Comparison of ENCODE assay signal across 11 cellular contexts in the genomic region with DNA sequence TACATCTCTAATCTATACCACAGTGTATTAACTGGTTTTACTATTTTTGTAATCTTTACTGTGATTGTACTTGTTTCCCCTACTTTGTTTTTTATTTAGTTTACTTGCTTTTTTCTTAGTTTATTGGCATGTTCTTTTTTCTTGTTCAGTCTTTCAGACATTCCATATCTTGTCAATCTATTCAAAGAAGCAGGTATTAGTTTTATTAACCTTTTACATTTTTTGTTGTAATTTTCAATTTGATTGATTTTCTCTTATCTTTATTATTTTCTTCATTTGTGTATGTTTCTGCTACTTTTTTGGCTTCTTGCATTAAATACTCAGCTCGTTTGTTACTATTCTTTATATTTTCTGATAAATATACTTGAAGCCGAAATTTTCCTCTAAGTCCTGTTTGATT. TPM values are rescaled to one million over a fixed set of nuclear protein-coding genes. Genes with fewer than 3 reads are reported as not detected.
"Had no signal": no experiment of that assay in that cellular context is flagged by ENCODE, and none has a peak within 500 bp of the region (broad histone marks: within the 10 kb centered on the region; RNA-seq: fewer than 3 reads in every experiment).

No MANE protein-coding gene starts in this region.

- ATAC-seq: HepG2 had no signal

- DNase-seq: IMR-90, Karpas-422, KBM-7, KG1 had no signal

- H3K9ac ChIP-seq: KMS-11 had no signal

- FAIRE-seq: HepG2, HTR-8/SVneo had no signal

- H3K27ac ChIP-seq: HL-60, KMS-11 had no signal

- H3K4me2 ChIP-seq: KMS-11 had no signal

RNA-seq across cellular contexts. Expression of gene TLX1, which starts 41.6 kb away (rescaled TPM):
- total RNA-seq: HT-29, HT1080, IMR-90 had no signal
- polyA plus RNA-seq: IgD-negative memory B cell, IMR-90 had no signal

RNA-seq across cellular contexts. Expression of gene LBX1, which starts 56.5 kb away (rescaled TPM):
- total RNA-seq: HepG2, HT-29, HT1080, IMR-90 had no signal
- polyA plus RNA-seq: HepG2, IgD-negative memory B cell, IMR-90 had no signal
